9 cellular contexts compared by ENCODE assay signal in the genomic region with DNA sequence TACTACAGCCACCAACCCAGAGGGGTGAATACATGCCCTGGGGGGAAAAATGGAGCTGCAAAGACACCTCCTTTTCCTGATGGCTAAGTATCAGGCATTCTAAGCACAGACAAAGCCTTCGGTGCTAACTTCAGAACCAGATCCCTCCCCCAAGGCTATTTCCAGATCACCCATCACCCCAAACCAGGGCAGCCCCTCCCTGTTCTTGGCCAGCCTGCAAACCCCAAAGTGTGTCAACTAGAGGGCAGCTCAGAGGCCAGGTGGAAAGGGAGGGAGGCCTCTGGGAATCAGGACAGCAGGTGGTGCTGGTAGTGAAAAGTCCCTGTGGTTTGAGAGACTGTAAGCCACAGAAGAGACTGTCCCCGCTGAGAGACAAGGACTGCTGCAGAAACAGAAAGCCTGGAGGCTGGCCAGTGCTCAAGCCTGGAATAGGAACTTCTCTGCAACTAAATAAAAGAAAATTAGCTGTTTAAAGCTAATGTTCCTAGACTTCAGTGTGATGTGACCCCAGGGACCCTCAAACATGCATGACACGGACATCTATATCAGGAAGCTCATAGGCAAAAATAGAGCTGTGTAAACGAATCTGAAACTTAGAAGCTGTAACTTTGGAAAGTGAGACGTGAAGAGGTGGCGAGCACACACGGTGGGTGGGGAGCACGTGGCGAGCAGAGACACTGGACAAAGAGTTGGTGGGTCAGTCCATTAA. TPM values are rescaled to one million over a fixed set of nuclear protein-coding genes. Genes with fewer than 3 reads are reported as not detected.
DNase-seq lines count a peak whose midpoint lies in the region; ATAC-seq, FAIRE-seq and TF ChIP-seq lines count a peak whose summit lies in the region.
"Had no signal": no experiment of that assay in that cellular context is flagged by ENCODE, and none has a peak within 500 bp of the region (broad histone marks: within the 10 kb centered on the region; RNA-seq: fewer than 3 reads in every experiment).

No MANE protein-coding gene starts in this region.

- peak; percentile 57 for ATAC-seq in GM19467 (IDR thresholded peaks at IDR 0.05; ENCODE audit: unreplicated experiment)
- peak; percentile 47 for ATAC-seq in HG03469 (IDR thresholded peaks at IDR 0.05; ENCODE audit: unreplicated experiment)
- ATAC-seq in stimulated activated effector memory CD8-positive, alpha-beta T cell treated with anti-CD3 and anti-CD28 coated beads, Interleukin-12 subunit alpha, Interleukin-12 subunit beta, amount 100 ng/mL, for 72 hours, result peak; percentile 37

- H3K4me1 Mint-ChIP-seq in stimulated activated effector memory CD8-positive, alpha-beta T cell treated with anti-CD3 and anti-CD28 coated beads, Interleukin-12 subunit alpha, Interleukin-12 subunit beta, amount 100 ng/mL, for 72 hours, result peaks cover 12% of the 10 kb centered on the region
- peaks cover 4% of the 10 kb centered on the region for H3K4me1 Mint-ChIP-seq in osteocyte (ENCODE audit: unreplicated experiment)

- no peaks in the 10 kb centered on the region for H3K27me3 Mint-ChIP-seq in osteocyte (ENCODE audit: unreplicated experiment)

- peaks cover 16% of the 10 kb centered on the region for H3K36me3 ChIP-seq in GM06990 (ENCODE audit: control insufficient read depth, insufficient read depth, low read length)

- H3K36me3 Mint-ChIP-seq in stimulated activated effector memory CD8-positive, alpha-beta T cell treated with anti-CD3 and anti-CD28 coated beads, Interleukin-12 subunit alpha, Interleukin-12 subunit beta, amount 100 ng/mL, for 72 hours, result peaks cover 24% of the 10 kb centered on the region
- peaks cover 19% of the 10 kb centered on the region for H3K36me3 Mint-ChIP-seq in osteocyte (ENCODE audit: unreplicated experiment)

- peak; percentile 78 for DNase-seq in GM06990 (ENCODE audit: extremely low read depth, insufficient read length)
- peak; percentile 33 for DNase-seq in RCC 7860 (ENCODE audit: low spot score)
- peak; percentile 76 for DNase-seq in cardiac septum (ENCODE audit: low spot score)
- no peak for DNase-seq in stimulated activated effector memory CD8-positive, alpha-beta T cell treated with anti-CD3 and anti-CD28 coated beads, Interleukin-12 subunit alpha, Interleukin-12 subunit beta, amount 100 ng/mL, for 72 hours (ENCODE audit: low spot score in 2 of 2)
- no peak for DNase-seq in activated gamma-delta T cell (lab: John Stamatoyannopoulos, UW)
- no peak for DNase-seq in osteocyte (ENCODE audit: extremely low spot score, unreplicated experiment)

- FAIRE-seq in RCC 7860 (lab: Jason Lieb, UNC), result peak; percentile 38

- no peak overlapping the region for H3K4me3 Mint-ChIP-seq in stimulated activated effector memory CD8-positive, alpha-beta T cell treated with anti-CD3 and anti-CD28 coated beads, Interleukin-12 subunit alpha, Interleukin-12 subunit beta, amount 100 ng/mL, for 72 hours
- no peak overlapping the region for H3K4me3 Mint-ChIP-seq in osteocyte (ENCODE audit: unreplicated experiment)

- no peaks in the 10 kb centered on the region for H3K27me3 ChIP-seq in GM06990 (replicated peaks; ENCODE audit: control insufficient read depth, insufficient read depth, low read length)
- H3K27me3 ChIP-seq: neutrophil had no signal

- TF ChIP-seq CTCF in GM06990 (IDR thresholded peaks at IDR 0.05; ENCODE audit: insufficient read depth, low read length, poor library complexity, severe bottlenecking) (peak; percentile 61), osteocyte (IDR thresholded peaks at IDR 0.05) (no peak)

- H3K4me3 ChIP-seq in GM06990 (replicated peaks; ENCODE audit: low read depth, low read length), result peak overlapping the region; percentile 4

- peak overlapping the region; percentile 23 for H3K27ac Mint-ChIP-seq in stimulated activated effector memory CD8-positive, alpha-beta T cell treated with anti-CD3 and anti-CD28 coated beads, Interleukin-12 subunit alpha, Interleukin-12 subunit beta, amount 100 ng/mL, for 72 hours
- no peak overlapping the region for H3K27ac Mint-ChIP-seq in osteocyte (ENCODE audit: unreplicated experiment)

- intact Hi-C loops in cardiac septum (cut with DNase I), result loop anchor here (2.0 kb wide), 1 partner anchor 60 kb away; no protein-coding TSS in a partner anchor

- no peaks in the 10 kb centered on the region for H3K9me3 Mint-ChIP-seq in stimulated activated effector memory CD8-positive, alpha-beta T cell treated with anti-CD3 and anti-CD28 coated beads, Interleukin-12 subunit alpha, Interleukin-12 subunit beta, amount 100 ng/mL, for 72 hours
- H3K9me3 Mint-ChIP-seq in osteocyte (ENCODE audit: unreplicated experiment), result no peaks in the 10 kb centered on the region

RNA-seq across cellular contexts. Expression of a gene that starts 9.1 kb away (rescaled TPM):
- total RNA-seq in cardiac septum (45.6 TPM), osteocyte (47.2 and 55.5 TPM in 2 replicates)

RNA-seq across cellular contexts. Expression of a gene that starts 9.4 kb away (rescaled TPM):
- total RNA-seq in cardiac septum (21.3 TPM), osteocyte (80.1 and 85.0 TPM in 2 replicates)

RNA-seq across cellular contexts. Expression of a gene that starts 40.5 kb away (rescaled TPM):
- total RNA-seq in cardiac septum, result 21.9 TPM
- 32.8 and 33.3 TPM in 2 replicates for total RNA-seq in osteocyte

RNA-seq across cellular contexts. Expression of a gene that starts 41.1 kb away (rescaled TPM):
- total RNA-seq in cardiac septum, result 1.8 TPM
- total RNA-seq in osteocyte, result 5.5 and 5.6 TPM in 2 replicates

RNA-seq across cellular contexts. Expression of a gene that starts 51.7 kb away (rescaled TPM):
- total RNA-seq in cardiac septum (43.1 TPM), osteocyte (34.6 and 35.8 TPM in 2 replicates)

Comparison
In these comparisons a context has a peak if more than half of its experiments do, and no peak if none do; other contexts are left out.
1. DNase-seq: peak in GM06990 (single experiment), RCC 7860 (single experiment) and cardiac septum (single experiment); none in stimulated activated effector memory CD8-positive, alpha-beta T cell treated with anti-CD3 and anti-CD28 coated beads, Interleukin-12 subunit alpha, Interleukin-12 subunit beta, amount 100 ng/mL, for 72 hours (0 of 2), activated gamma-delta T cell (single experiment) and osteocyte (single experiment).
2. Peak in every context shown above with its lines, with median percentiles within 50 percentile points of each other: ATAC-seq.